1 cellular context compared by ENCODE assay signal in genomic region chr1:54488065-54488750, GRCh38.
TF ChIP-seq lines count a peak whose summit lies in the region.

No MANE protein-coding gene starts in this region.

TF ChIP-seq in HEK293, 187 proteins besides CTCF, POLR2A, EP300 and RAD21 (continued from another document and continues in another):
- TF ChIP-seq ZNF18 (tag by site-specific recombination; IDR thresholded peaks at IDR 0.05) (no peak), ZNF626 (tag by site-specific recombination; IDR thresholded peaks at IDR 0.05) (no peak), ZNF473 (tag by site-specific recombination; IDR thresholded peaks at IDR 0.05) (no peak), HIC1 (tag by site-specific recombination; IDR thresholded peaks at IDR 0.05) (no peak), MEIS1 (CRISPR knock-in tag; IDR thresholded peaks at IDR 0.05; ENCODE audit: borderline replicate concordance) (no peak), ZNF830 (tag by site-specific recombination; IDR thresholded peaks at IDR 0.05; ENCODE audit: low read depth) (no peak), ZNF768 (tag by site-specific recombination; IDR thresholded peaks at IDR 0.05) (no peak), PRDM10 (tag by site-specific recombination; IDR thresholded peaks at IDR 0.05) (0 out of 2 replicates have a peak, but pooled peaks have one; percentile 37), ZFHX2 (tag by site-specific recombination; conservative IDR thresholded peaks at IDR 0.05) (peak; percentile 37; the same call in 1 of the 2 replicates), ZNF169 (tag by site-specific recombination; IDR thresholded peaks at IDR 0.05) (no peak), ZNF274 (IDR thresholded peaks at IDR 0.05; ENCODE audit: low read length) (no peak), ZNF274 (tag by site-specific recombination; IDR thresholded peaks at IDR 0.05; ENCODE audit: borderline replicate concordance) (no peak), ZNF510 (tag by site-specific recombination; IDR thresholded peaks at IDR 0.05; ENCODE audit: insufficient replicate concordance) (no peak), ZNF654 (tag by site-specific recombination; IDR thresholded peaks at IDR 0.05; ENCODE audit: low read depth) (no peak), ZNF292 (tag by site-specific recombination; IDR thresholded peaks at IDR 0.05; ENCODE audit: borderline replicate concordance, low read depth) (no peak), ZNF248 (tag by site-specific recombination; IDR thresholded peaks at IDR 0.05) (no peak), ZNF747 (tag by site-specific recombination; IDR thresholded peaks at IDR 0.05) (no peak), GLI2 (tag by site-specific recombination; IDR thresholded peaks at IDR 0.05; ENCODE audit: borderline replicate concordance, low read depth) (no peak), ZNF585B (tag by site-specific recombination; IDR thresholded peaks at IDR 0.05) (no peak), HOXC10 (CRISPR knock-in tag; IDR thresholded peaks at IDR 0.05) (0 out of 2 replicates have a peak, but pooled peaks have one; percentile 34), ZNF174 (tag by site-specific recombination; IDR thresholded peaks at IDR 0.05) (no peak), ZNF280D (tag by site-specific recombination; IDR thresholded peaks at IDR 0.05) (no peak), ZSCAN16 (tag by site-specific recombination; IDR thresholded peaks at IDR 0.05) (no peak), ZNF600 (tag by site-specific recombination; IDR thresholded peaks at IDR 0.05) (no peak), OVOL3 (tag by site-specific recombination; IDR thresholded peaks at IDR 0.05) (no peak), ZNF121 (tag by site-specific recombination; IDR thresholded peaks at IDR 0.05) (no peak), ZNF157 (tag by site-specific recombination; IDR thresholded peaks at IDR 0.05) (no peak), GLIS2 (tag by site-specific recombination; IDR thresholded peaks at IDR 0.05) (peak; percentile 58), ZNF26 (tag by site-specific recombination; IDR thresholded peaks at IDR 0.05) (no peak), ZSCAN18 (tag by site-specific recombination; IDR thresholded peaks at IDR 0.05) (no peak), ZNF660 (tag by site-specific recombination; IDR thresholded peaks at IDR 0.05) (peak; percentile 90), ZNF335 (tag by site-specific recombination; conservative IDR thresholded peaks at IDR 0.05) (no peak), SCRT1 (tag by site-specific recombination; IDR thresholded peaks at IDR 0.05; ENCODE audit: borderline replicate concordance) (no peak), ZNF138 (tag by site-specific recombination; IDR thresholded peaks at IDR 0.05; ENCODE audit: borderline replicate concordance) (no peak), ZNF664 (tag by site-specific recombination; IDR thresholded peaks at IDR 0.05) (no peak), ZBTB8A (tag by site-specific recombination; IDR thresholded peaks at IDR 0.05) (peak; percentile 94), GLIS1 (tag by site-specific recombination; IDR thresholded peaks at IDR 0.05) (peak; percentile 71), ZBTB11 (tag by site-specific recombination; conservative IDR thresholded peaks at IDR 0.05; ENCODE audit: low read depth) (peak; percentile 43; the same call in 1 of the 2 replicates), INSM2 (tag by site-specific recombination; IDR thresholded peaks at IDR 0.05) (no peak), ZNF16 (tag by site-specific recombination; IDR thresholded peaks at IDR 0.05; ENCODE audit: low read depth) (no peak), ZSCAN5A (tag by site-specific recombination; IDR thresholded peaks at IDR 0.05) (no peak), REPIN1 (tag by site-specific recombination; IDR thresholded peaks at IDR 0.05; ENCODE audit: low read depth) (no peak), ZNF214 (tag by site-specific recombination; IDR thresholded peaks at IDR 0.05; ENCODE audit: borderline replicate concordance) (no peak)
